In the genomic region with DNA sequence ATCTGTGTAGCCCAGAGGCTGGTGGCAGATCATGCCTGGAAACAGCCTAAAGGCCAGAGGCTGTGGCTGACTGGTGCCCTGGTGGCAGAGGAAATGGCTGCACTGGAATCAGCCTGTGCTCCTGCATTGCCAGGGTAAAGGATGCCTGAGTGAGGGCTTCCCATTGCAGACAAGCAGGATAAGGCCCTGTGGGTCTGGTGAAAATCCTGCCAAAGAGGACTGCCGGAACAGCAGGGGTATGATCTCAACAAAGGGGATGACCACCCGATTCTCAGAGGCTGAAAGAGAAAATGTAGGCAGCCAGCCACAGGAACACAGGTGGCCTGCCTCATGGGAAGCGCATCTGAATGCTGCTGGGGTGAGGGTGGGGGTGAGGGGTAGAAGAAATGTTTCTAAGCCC, we compare ENCODE assay signal across 13 cellular contexts. TPM values are rescaled to one million over a fixed set of nuclear protein-coding genes. Genes with fewer than 3 reads are reported as not detected.
DNase-seq lines count a peak whose midpoint lies in the region; ATAC-seq and TF ChIP-seq lines count a peak whose summit lies in the region.
"Had no signal": no experiment of that assay in that cellular context is flagged by ENCODE, and none has a peak within 500 bp of the region (broad histone marks: within the 10 kb centered on the region; RNA-seq: fewer than 3 reads in every experiment).

No MANE protein-coding gene starts in this region.

- no peak overlapping the region for H3K56ac ChIP-seq in H9 (ENCODE audit: insufficient read length, low read depth, low read length)

- H3K9me3 Mint-ChIP-seq in H9 (no peaks in the 10 kb centered on the region), memory B cell (no peaks in the 10 kb centered on the region)

- no peak for TF ChIP-seq CTCF in DOHH2 (IDR thresholded peaks at IDR 0.05; ENCODE audit: low read depth, low read length, poor library complexity, severe bottlenecking)
- peak; percentile 47 for TF ChIP-seq CTCF in H9 (conservative IDR thresholded peaks at IDR 0.05)
- no peak for TF ChIP-seq CTCF in GM10248 (IDR thresholded peaks at IDR 0.05; ENCODE audit: control extremely low read depth, extremely low read depth, low read depth, missing control alignments)

- H3K27me3 Mint-ChIP-seq in H9 (ENCODE audit: low read depth) = no peaks in the 10 kb centered on the region
- H3K27me3 Mint-ChIP-seq in T-helper 17 cell = no peaks in the 10 kb centered on the region
- no peaks in the 10 kb centered on the region for H3K27me3 Mint-ChIP-seq in memory B cell

- H3K4me3 Mint-ChIP-seq in H9 = no peak overlapping the region
- H3K4me3 Mint-ChIP-seq in T-helper 17 cell = no peak overlapping the region
- no peak overlapping the region for H3K4me3 Mint-ChIP-seq in memory B cell
- H3K4me3 Mint-ChIP-seq: activated CD4-positive, alpha-beta T cell treated with anti-CD3 and anti-CD28 coated beads, Interleukin-2, amount 10 ng/mL, durations not matched to agents 24 days and 14 days had no signal

- no peaks in the 10 kb centered on the region for H3K27me3 ChIP-seq in DOHH2 (ENCODE audit: control insufficient read depth, low read length)
- H3K27me3 ChIP-seq in H9 (ENCODE audit: insufficient read depth, low read length) = no peaks in the 10 kb centered on the region
- H3K27me3 ChIP-seq: ascending aorta, tibial nerve had no signal

- no peak overlapping the region for H3K4ac ChIP-seq in H9 (ENCODE audit: low read depth, low read length)

- H4K20me1 ChIP-seq in DOHH2 (ENCODE audit: control insufficient read depth, insufficient read depth, low read depth, low read length) (no peaks in the 10 kb centered on the region), H9 (ENCODE audit: control insufficient read depth, insufficient read depth, insufficient read length) (no peaks in the 10 kb centered on the region)

- no peak overlapping the region for H2BK120ac ChIP-seq in H9 (ENCODE audit: low read depth, low read length, poor library complexity, severe bottlenecking)

- no CpG with 5 or more reads among the region's 3 CpGs for WGBS in H9 (ENCODE audit: extremely low coverage, insufficient read length, low lambda C conversion rate)

- H3K18ac ChIP-seq in H9 (ENCODE audit: insufficient read length, low read depth, low read length) = no peak overlapping the region

- no peak overlapping the region for H3K4me3 ChIP-seq in DOHH2 (ENCODE audit: low read length)
- H3K4me3 ChIP-seq: ascending aorta, tibial nerve had no signal

- peaks cover 55% of the 10 kb centered on the region for H3K4me1 ChIP-seq in DOHH2 (ENCODE audit: control insufficient read depth, low read length)
- peaks cover 3% of the 10 kb centered on the region; the same call in 1 of the 2 replicates for H3K4me1 ChIP-seq in H9 (ENCODE audit: insufficient read depth, low read length)
- H3K4me1 ChIP-seq: ascending aorta, tibial nerve had no signal

- POLR2A ChIA-PET in GM10248 (lab: Yijun Ruan, JAX) = no interaction called here

- H3K36me3 ChIP-seq in DOHH2 (ENCODE audit: control insufficient read depth, low read length) = no peaks in the 10 kb centered on the region
- H3K36me3 ChIP-seq: ascending aorta, tibial nerve had no signal

- H3K27ac ChIP-seq in DOHH2 (ENCODE audit: low read depth, low read length) (no peak overlapping the region), H9 (ENCODE audit: insufficient read length, low read depth, low read length) (no peak overlapping the region)
- H3K27ac ChIP-seq: ascending aorta, tibial nerve had no signal

- H3K14ac ChIP-seq in H9 (ENCODE audit: insufficient read depth, low read length) = no peak overlapping the region

- no peak overlapping the region for H2AK5ac ChIP-seq in H9 (ENCODE audit: insufficient read length, low read length)

- H3K9ac ChIP-seq in H9 (ENCODE audit: extremely low read depth, insufficient read length, low read length) = no peak overlapping the region

- no peak overlapping the region for H4K5ac ChIP-seq in H9 (ENCODE audit: insufficient read length, low read depth, low read length)

- H4K8ac ChIP-seq in H9 (replicated peaks; ENCODE audit: insufficient read length, low read depth, low read length) = no peak overlapping the region

- H4K91ac ChIP-seq in H9 (ENCODE audit: insufficient read length, low read depth, low read length) = no peak overlapping the region

- H2BK20ac ChIP-seq in H9 (ENCODE audit: low read depth, low read length, poor library complexity, severe bottlenecking) = no peak overlapping the region

- no peak overlapping the region for H2BK12ac ChIP-seq in H9 (ENCODE audit: insufficient read length, low read depth, low read length)

- no peaks in the 10 kb centered on the region for H3K79me2 ChIP-seq in DOHH2 (ENCODE audit: control insufficient read depth, low read length)
- no peaks in the 10 kb centered on the region for H3K79me2 ChIP-seq in H9 (ENCODE audit: insufficient read depth, low read length)

- DNase-seq in H9 (peak; percentile 60), T-helper 17 cell (no peak), memory B cell (ENCODE audit: low spot score in 2 of 2) (no peak), AML-193 (lab: John Stamatoyannopoulos, UW) (no peak), GM10248 (ENCODE audit: extremely low spot score) (no peak), NCI-H2081 (lab: John Stamatoyannopoulos, UW) (no peak)
- DNase-seq: activated CD4-positive, alpha-beta T cell treated with anti-CD3 and anti-CD28 coated beads, Interleukin-2, amount 10 ng/mL, durations not matched to agents 24 days and 14 days; NCI-H510A treated with DMSO at 0.1 percent for 48 hours; stimulated activated CD4-positive, alpha-beta T cell treated with anti-CD3 and anti-CD28 coated beads, Interleukin-15, amount 100 ng/mL, for 24 hours had no signal

- H3K27ac Mint-ChIP-seq in H9 (no peak overlapping the region), T-helper 17 cell (peak overlapping the region; percentile 59), memory B cell (peak overlapping the region; percentile 18)
- H3K27ac Mint-ChIP-seq: activated CD4-positive, alpha-beta T cell treated with anti-CD3 and anti-CD28 coated beads, Interleukin-2, amount 10 ng/mL, durations not matched to agents 24 days and 14 days had no signal

- H2AFZ ChIP-seq in H9 (ENCODE audit: low read length) = no peak overlapping the region

- no peak overlapping the region for H3T11ph ChIP-seq in H9 (ENCODE audit: low read length)

- H3K36me3 Mint-ChIP-seq in H9 (ENCODE audit: insufficient read depth in 1 of 3, low read depth in 3 of 3) (no peaks in the 10 kb centered on the region; a peak in 1 of 7 replicates), T-helper 17 cell (ENCODE audit: low read depth) (peaks cover 2% of the 10 kb centered on the region), memory B cell (no peaks in the 10 kb centered on the region)

- CTCF ChIA-PET in GM10248 (lab: Yijun Ruan, JAX) = interaction anchor here (0.8 to 3.7 kb wide), 4 partner anchors 13 to 22 kb away, joined by 3 to 17 read pairs (median 4); no protein-coding TSS in a partner anchor

- H3K79me1 ChIP-seq in H9 (ENCODE audit: insufficient read depth, low read depth, low read length, poor library complexity, severe bottlenecking) = no peaks in the 10 kb centered on the region

- H3K4me2 ChIP-seq in DOHH2 (ENCODE audit: low read length) (0 out of 2 replicates have a peak overlapping the region, but pooled peaks have one; percentile 12), H9 (ENCODE audit: insufficient read depth, insufficient read length, low read length) (no peak overlapping the region)

- H3K9me2 ChIP-seq in DOHH2 (replicated peaks; ENCODE audit: control insufficient read depth, low read length) = no peaks in the 10 kb centered on the region

- H3K4me1 Mint-ChIP-seq in H9 (peaks cover 28 to 33% of the 10 kb centered on the region in 2 experiments), T-helper 17 cell (peaks cover 12% of the 10 kb centered on the region), memory B cell (peaks cover 45% of the 10 kb centered on the region)

- ATAC-seq in T-helper 17 cell (no peak), memory B cell (ENCODE audit: low read depth) (peak; percentile 37), GM21723 (IDR thresholded peaks at IDR 0.05; ENCODE audit: unreplicated experiment) (no peak)

- H3K9me3 ChIP-seq in DOHH2 (ENCODE audit: control insufficient read depth, insufficient read depth, low read length) = no peaks in the 10 kb centered on the region; the same call in 1 of the 2 replicates
- H3K9me3 ChIP-seq in H9 (ENCODE audit: control insufficient read depth, low read depth, low read length) = no peaks in the 10 kb centered on the region
- no peaks in the 10 kb centered on the region for H3K9me3 ChIP-seq in T-helper 17 cell (ENCODE audit: control insufficient read depth, low read length, poor library complexity, severe bottlenecking)
- H3K9me3 ChIP-seq: ascending aorta, tibial nerve had no signal

- no peak overlapping the region for H3K23ac ChIP-seq in H9 (ENCODE audit: insufficient read length, low read depth, low read length)

- H2BK15ac ChIP-seq in H9 (ENCODE audit: low read depth, low read length) = no peak overlapping the region

- no peaks in the 10 kb centered on the region for H3K23me2 ChIP-seq in H9 (ENCODE audit: insufficient read length, low read depth, low read length, poor library complexity, severe bottlenecking)

- no peaks in the 10 kb centered on the region for H3F3A ChIP-seq in DOHH2 (ENCODE audit: control insufficient read depth, insufficient read depth)

- no peak overlapping the region for H2BK5ac ChIP-seq in H9 (ENCODE audit: insufficient read length, low read length)

RNA-seq across cellular contexts. Expression of gene FBXO48, which starts 48.2 kb away (rescaled TPM):
- total RNA-seq in H9 (2021) (1.3 and 1.4 TPM in 2 replicates), T-helper 17 cell (1 to 10 TPM; 1.5 to 1.7 TPM)

RNA-seq across cellular contexts. Expression of gene APLF, which starts 48.5 kb away (rescaled TPM):
- total RNA-seq in H9 (2021) (3.6 and 3.7 TPM in 2 replicates), T-helper 17 cell (1 to 10 TPM; 5.3 to 6.4 TPM)

RNA-seq across cellular contexts. Expression of gene PLEK, which starts 53.8 kb away (rescaled TPM):
- total RNA-seq in H9 (2021) = not detected in 2 replicates
- 10 to 100 TPM; 18.0 to 34.8 TPM for total RNA-seq in T-helper 17 cell

Comparison
In these comparisons a context has a peak if more than half of its experiments do, and no peak if none do; other contexts are left out.
1. H3K27ac Mint-ChIP-seq: peak in T-helper 17 cell (single experiment) and memory B cell (single experiment); none in H9 (0 of 3).
2. RNA of gene PLEK, which starts 53.8 kb away (total RNA-seq): 18.0 to 34.8 TPM in T-helper 17 cell; not detected in H9; every median in the first group is over 10 times any median in the second.